Comparison of ENCODE assay signal across 13 cellular contexts in the genomic region with DNA sequence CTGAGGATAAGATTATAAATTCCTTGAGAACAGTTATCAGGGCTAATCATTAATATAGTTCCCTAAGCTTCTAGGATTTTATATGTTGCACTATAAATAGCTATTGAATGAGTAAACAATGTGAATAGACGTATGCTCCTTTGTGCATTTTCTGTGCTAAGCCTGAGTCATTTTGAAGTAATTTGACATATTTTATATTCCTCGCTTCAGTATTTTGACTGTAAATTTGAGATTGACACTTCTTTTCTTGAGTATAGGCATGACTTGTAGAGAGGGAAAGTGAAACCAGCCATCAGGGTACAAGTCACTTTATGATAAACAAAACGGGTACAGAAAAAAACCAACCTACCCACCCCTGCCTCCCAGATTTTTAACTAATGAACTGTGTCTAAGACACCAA.
DNase-seq lines count a peak whose midpoint lies in the region; ATAC-seq and TF ChIP-seq lines count a peak whose summit lies in the region.
"Had no signal": no experiment of that assay in that cellular context is flagged by ENCODE, and none has a peak within 500 bp of the region (broad histone marks: within the 10 kb centered on the region; RNA-seq: fewer than 3 reads in every experiment).

No MANE protein-coding gene starts in this region.

- peaks cover 28 to 66% of the 10 kb centered on the region in 2 donors for H3K4me1 Mint-ChIP-seq in immature natural killer cell
- H3K4me1 Mint-ChIP-seq in activated CD4-positive, alpha-beta T cell treated with anti-CD3 and anti-CD28 coated beads, Interleukin-2, amount 10 ng/mL, durations not matched to agents 24 days and 14 days, result no peaks in the 10 kb centered on the region

- intact Hi-C loops in activated CD4-positive, alpha-beta T cell treated with anti-CD3 and anti-CD28 coated beads, Interleukin-2, amount 10 ng/mL, durations not matched to agents 24 days and 14 days (cut with micrococcal nuclease), result no loop called here
- intact Hi-C loops in testis (cut with DNase I; ENCODE audit: low total_unique reads), result no loop called here

- H3K4me1 ChIP-seq in testis, result no peaks in the 10 kb centered on the region

- H3K27ac ChIP-seq in RWPE1 (no peak overlapping the region), testis (no peak overlapping the region)

- WGBS in testis, 2 donors, result 52 to 58% methylated on average over 3 of the region's 3 CpGs

- DNase-seq in EL (peak; percentile 67), RWPE1 (ENCODE audit: low spot score) (peak; percentile 48), immature natural killer cell (peak; percentile 29 to 38 (median 36)), hypothalamus (lab: John Stamatoyannopoulos, UW) (no peak), testis (no peak)
- no peak for DNase-seq in stimulated activated naive CD8-positive, alpha-beta T cell treated with anti-CD3 and anti-CD28 coated beads, Interleukin-15, Interleukin-2, amounts not matched to agents 100 U/mL and 50 U/mL, for 24 hours
- DNase-seq in activated CD4-positive, alpha-beta T cell treated with anti-CD3 and anti-CD28 coated beads, Interleukin-2, amount 10 ng/mL, durations not matched to agents 24 days and 14 days, result no peak
- DNase-seq: effector memory CD4-positive, alpha-beta T cell; left ventricle myocardium superior; stimulated activated CD4-positive, alpha-beta T cell treated with anti-CD3 and anti-CD28 coated beads, Interleukin-12 subunit alpha, Interleukin-12 subunit beta, amount 100 ng/mL, for 4 hours had no signal

- H3K9me3 Mint-ChIP-seq in immature natural killer cell, result peaks cover 0 to 4% (median 2%) of the 10 kb centered on the region in 6 donors
- no peaks in the 10 kb centered on the region for H3K9me3 Mint-ChIP-seq in activated CD4-positive, alpha-beta T cell treated with anti-CD3 and anti-CD28 coated beads, Interleukin-2, amount 10 ng/mL, durations not matched to agents 24 days and 14 days
- H3K9me3 Mint-ChIP-seq: activated T-helper 1 cell treated with anti-CD3 and anti-CD28 coated beads, Interleukin-12 subunit alpha, Interleukin-12 subunit beta, Interleukin-2, Interleukin-4 antibody, amounts not matched to agents 30 ng/mL and 10 ng/mL and 1 ng/mL, durations not matched to agents 14 hours and 24 hours and 36 hours; T-helper 1 cell treated with Interleukin-12 subunit alpha and Interleukin-12 subunit beta and Interleukin-4 antibody, amounts not matched to agents 30 μg/mL and 1 μg/mL, for 36 hours had no signal

- H3K9me3 ChIP-seq in testis, result no peaks in the 10 kb centered on the region

- H3K27me3 ChIP-seq in testis, result no peaks in the 10 kb centered on the region

- H3K27me3 Mint-ChIP-seq in immature natural killer cell (ENCODE audit: low read depth in 3 of 3), result peaks cover 0 to 3% (median 0%) of the 10 kb centered on the region in 3 donors
- no peaks in the 10 kb centered on the region for H3K27me3 Mint-ChIP-seq in activated CD4-positive, alpha-beta T cell treated with anti-CD3 and anti-CD28 coated beads, Interleukin-2, amount 10 ng/mL, durations not matched to agents 24 days and 14 days

- H3K27ac Mint-ChIP-seq in immature natural killer cell, result peak overlapping the region; percentile 48 to 87 (median 82)
- H3K27ac Mint-ChIP-seq in activated CD4-positive, alpha-beta T cell treated with anti-CD3 and anti-CD28 coated beads, Interleukin-2, amount 10 ng/mL, durations not matched to agents 24 days and 14 days, result no peak overlapping the region
- H3K27ac Mint-ChIP-seq: activated T-helper 1 cell treated with anti-CD3 and anti-CD28 coated beads, Interleukin-12 subunit alpha, Interleukin-12 subunit beta, Interleukin-2, Interleukin-4 antibody, amounts not matched to agents 30 ng/mL and 10 ng/mL and 1 ng/mL, durations not matched to agents 14 hours and 24 hours and 36 hours; T-helper 1 cell treated with Interleukin-12 subunit alpha and Interleukin-12 subunit beta and Interleukin-4 antibody, amounts not matched to agents 30 μg/mL and 1 μg/mL, for 36 hours had no signal

- TF ChIP-seq POLR2A in testis (IDR thresholded peaks at IDR 0.05), result no peak

- no peak for TF ChIP-seq CTCF in RWPE1 (conservative IDR thresholded peaks at IDR 0.05; ENCODE audit: low read depth)
- no peak for TF ChIP-seq CTCF in testis (IDR thresholded peaks at IDR 0.05)

- peak; percentile 52 for ATAC-seq in HG02642 (IDR thresholded peaks at IDR 0.05; ENCODE audit: poor library complexity, unreplicated experiment)
- ATAC-seq in stimulated activated naive CD8-positive, alpha-beta T cell treated with anti-CD3 and anti-CD28 coated beads, Interleukin-15, Interleukin-2, amounts not matched to agents 100 U/mL and 50 U/mL, for 24 hours, result no peak
- ATAC-seq: left ventricle myocardium superior had no signal

- H3K36me3 Mint-ChIP-seq in immature natural killer cell, result no peaks in the 10 kb centered on the region
- H3K36me3 Mint-ChIP-seq in activated CD4-positive, alpha-beta T cell treated with anti-CD3 and anti-CD28 coated beads, Interleukin-2, amount 10 ng/mL, durations not matched to agents 24 days and 14 days (ENCODE audit: low read depth), result no peaks in the 10 kb centered on the region

- CTCF ChIA-PET in RWPE1 (lab: Yijun Ruan, JAX), result interaction anchor here (0.8 kb wide), 1 partner anchor 13 kb away, joined by 3 read pairs; no protein-coding TSS in a partner anchor

- peak overlapping the region; percentile 64 to 83 (median 78) for H3K4me3 Mint-ChIP-seq in immature natural killer cell
- no peak overlapping the region for H3K4me3 Mint-ChIP-seq in activated CD4-positive, alpha-beta T cell treated with anti-CD3 and anti-CD28 coated beads, Interleukin-2, amount 10 ng/mL, durations not matched to agents 24 days and 14 days
- H3K4me3 Mint-ChIP-seq: activated T-helper 1 cell treated with anti-CD3 and anti-CD28 coated beads, Interleukin-12 subunit alpha, Interleukin-12 subunit beta, Interleukin-2, Interleukin-4 antibody, amounts not matched to agents 30 ng/mL and 10 ng/mL and 1 ng/mL, durations not matched to agents 14 hours and 24 hours and 36 hours; T-helper 1 cell treated with Interleukin-12 subunit alpha and Interleukin-12 subunit beta and Interleukin-4 antibody, amounts not matched to agents 30 μg/mL and 1 μg/mL, for 36 hours had no signal

- POLR2A ChIA-PET in RWPE1 (lab: Yijun Ruan, JAX; ENCODE audit: low non-redundant PET), result no interaction called here

- H3K4me3 ChIP-seq in testis, result no peak overlapping the region

- no peaks in the 10 kb centered on the region for H3K36me3 ChIP-seq in testis (ENCODE audit: low read depth, missing control alignments)

Comparison
In these comparisons a context has a peak if more than half of its experiments do, and no peak if none do; other contexts are left out.
1. DNase-seq: peak in EL (single experiment), RWPE1 (single experiment) and immature natural killer cell (3 of 3); none in hypothalamus (0 of 51), stimulated activated naive CD8-positive, alpha-beta T cell treated with anti-CD3 and anti-CD28 coated beads, Interleukin-15, Interleukin-2, amounts not matched to agents 100 U/mL and 50 U/mL, for 24 hours (single experiment), activated CD4-positive, alpha-beta T cell treated with anti-CD3 and anti-CD28 coated beads, Interleukin-2, amount 10 ng/mL, durations not matched to agents 24 days and 14 days (single experiment) and testis (single experiment).